ENCODE assay signal across 8 cellular contexts in the genomic region with DNA sequence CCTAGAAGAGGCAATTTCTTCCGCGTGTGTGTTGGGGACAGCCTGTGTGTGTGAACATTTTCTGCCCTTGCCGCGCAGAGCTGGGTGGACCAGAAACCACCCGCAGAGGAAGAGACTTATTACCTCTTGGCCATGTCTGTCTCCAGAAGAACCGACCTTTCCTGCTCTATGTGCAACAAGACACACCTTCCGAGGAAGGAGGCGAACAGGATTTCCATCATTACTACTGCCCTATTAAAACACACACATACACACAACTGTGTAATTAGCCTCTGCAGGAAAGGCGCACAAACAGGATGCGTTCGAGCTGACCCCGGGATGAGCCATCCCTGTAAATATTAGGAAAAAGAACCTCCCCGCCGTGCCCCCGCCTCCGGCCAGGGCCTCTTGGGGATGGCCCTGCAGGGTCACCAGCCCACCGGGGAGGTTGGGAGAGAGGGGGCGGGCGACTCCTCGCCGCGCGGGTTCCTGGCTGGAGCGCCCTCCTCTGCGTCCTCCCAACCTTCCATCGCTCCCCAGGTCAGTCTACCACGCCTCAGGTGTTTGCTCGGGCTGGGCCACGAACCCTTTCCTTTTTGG. TPM values are rescaled to one million over a fixed set of nuclear protein-coding genes. Genes with fewer than 3 reads are reported as not detected.
DNase-seq lines count a peak whose midpoint lies in the region; ATAC-seq and TF ChIP-seq lines count a peak whose summit lies in the region.

No MANE protein-coding gene starts in this region.

- H3K4me2 ChIP-seq in DND-41 (ENCODE audit: insufficient read depth, low read length) (peak overlapping the region; percentile 79), PC-9 (peak overlapping the region; percentile 99)

- WGBS in esophagus squamous epithelium, 2 donors: 23 to 69% methylated on average over 8 to 16 of the region's 29 CpGs

- H3K9ac ChIP-seq in DND-41 (ENCODE audit: low read depth, low read length): peak overlapping the region; percentile 94

- H3K9me3 Mint-ChIP-seq in osteocyte (ENCODE audit: unreplicated experiment) (peaks cover 4% of the 10 kb centered on the region), HFFc6 (no peaks in the 10 kb centered on the region)

- H3K27me3 Mint-ChIP-seq in osteocyte (ENCODE audit: unreplicated experiment) (peaks cover 11% of the 10 kb centered on the region), HFFc6 (ENCODE audit: insufficient read depth) (peaks cover 3% of the 10 kb centered on the region)

- peaks cover 53% of the 10 kb centered on the region for H3K79me2 ChIP-seq in DND-41 (ENCODE audit: insufficient read depth, low read length)
- H3K79me2 ChIP-seq in PC-9 (ENCODE audit: low read depth): peaks cover 42% of the 10 kb centered on the region

- ATAC-seq in DND-41 (ENCODE audit: insufficient read depth, low read depth): no peak; the same call in 2 of the 3 replicates

- no peaks in the 10 kb centered on the region for H4K20me1 ChIP-seq in DND-41 (ENCODE audit: insufficient read depth, low read length)
- H4K20me1 ChIP-seq in PC-9 (ENCODE audit: insufficient read depth): no peaks in the 10 kb centered on the region

- H3K4me1 ChIP-seq in DND-41 (ENCODE audit: insufficient read depth, low read length): peaks cover 33% of the 10 kb centered on the region
- peaks cover 30% of the 10 kb centered on the region for H3K4me1 ChIP-seq in PC-9 (replicated peaks; ENCODE audit: insufficient read depth)
- peaks cover 0 to 49% (median 0%) of the 10 kb centered on the region in 3 donors for H3K4me1 ChIP-seq in esophagus squamous epithelium

- H3K9me3 ChIP-seq in DND-41 (ENCODE audit: insufficient read depth, low read length, severe bottlenecking) (no peaks in the 10 kb centered on the region), PC-9 (ENCODE audit: insufficient read depth, low read depth) (peaks cover 9% of the 10 kb centered on the region), esophagus squamous epithelium (no peaks in the 10 kb centered on the region)

- DNase-seq in DND-41 (no peak), PC-9 (peak in 1 of 2 experiments; percentile 63), esophagus squamous epithelium (lab: John Stamatoyannopoulos, UW) (no peak), osteocyte (ENCODE audit: extremely low spot score, unreplicated experiment) (no peak), OCI-M2 (lab: John Stamatoyannopoulos, UW; ENCODE audit: unreplicated experiment) (no peak), HFFc6 (no peak), SK-N-DZ (ENCODE audit: low spot score) (no peak), MV-4-11 (lab: John Stamatoyannopoulos, UW) (no peak)

- no peak for TF ChIP-seq POLR2A in esophagus squamous epithelium (IDR thresholded peaks at IDR 0.05)

- H3K36me3 ChIP-seq in DND-41 (ENCODE audit: insufficient read depth, low read length) (peaks cover 19% of the 10 kb centered on the region), PC-9 (ENCODE audit: low read depth) (peaks cover 12% of the 10 kb centered on the region; the same call in 1 of the 2 replicates), esophagus squamous epithelium (no peaks in the 10 kb centered on the region)

- no TSS peak for BruUV-seq in PC-9 (replicated peaks; lab: Mats Ljungman, UMichigan)

- H3K27ac ChIP-seq in DND-41 (ENCODE audit: low read length): peak overlapping the region; percentile 84
- peak overlapping the region; percentile 52 for H3K27ac ChIP-seq in PC-9
- peak overlapping the region; percentile 90 to 96 (median 94) for H3K27ac ChIP-seq in esophagus squamous epithelium

- H3K9me2 ChIP-seq in PC-9 (ENCODE audit: insufficient read depth): no peaks in the 10 kb centered on the region

- H3K27me3 ChIP-seq in DND-41 (ENCODE audit: insufficient read depth, low read length, poor library complexity) (no peaks in the 10 kb centered on the region), PC-9 (ENCODE audit: insufficient read depth, low read depth) (no peaks in the 10 kb centered on the region), esophagus squamous epithelium (peaks cover 0 to 21% (median 0%) of the 10 kb centered on the region in 4 donors)

- no peak overlapping the region for H3K27ac Mint-ChIP-seq in osteocyte (ENCODE audit: unreplicated experiment)
- no peak overlapping the region for H3K27ac Mint-ChIP-seq in HFFc6

- H3K4me3 Mint-ChIP-seq in osteocyte (ENCODE audit: unreplicated experiment): peak overlapping the region; percentile 81
- no peak overlapping the region for H3K4me3 Mint-ChIP-seq in HFFc6

- 0 out of 2 replicates have a peak, but pooled peaks cover 9% of the 10 kb centered on the region for H3F3A ChIP-seq in PC-9 (ENCODE audit: insufficient read depth, low read depth)

- TF ChIP-seq CTCF in DND-41 (IDR thresholded peaks at IDR 0.05; ENCODE audit: borderline replicate concordance, extremely low read depth, low read length, poor library complexity, severe bottlenecking) (no peak), PC-9 (conservative IDR thresholded peaks at IDR 0.05) (no peak), esophagus squamous epithelium (IDR thresholded peaks at IDR 0.05) (no peak), osteocyte (IDR thresholded peaks at IDR 0.05) (no peak), HFFc6 (IDR thresholded peaks at IDR 0.05) (no peak)

- CTCF ChIA-PET in PC-9 (lab: Charles Lee): interaction anchor here (0.6 to 1.1 kb wide), 2 partner anchors 31 to 39 kb away, joined by 4 to 6 read pairs; partner anchors contain the start of gene TMEM30B

- H2AFZ ChIP-seq in DND-41 (ENCODE audit: low read depth, low read length) (peak overlapping the region; percentile 79), PC-9 (peak overlapping the region; percentile 75)

- H3K36me3 Mint-ChIP-seq in osteocyte (ENCODE audit: unreplicated experiment) (no peaks in the 10 kb centered on the region), HFFc6 (ENCODE audit: low read depth) (no peaks in the 10 kb centered on the region)

- POLR2A ChIA-PET in PC-9 (lab: Charles Lee; ENCODE audit: unreplicated experiment): interaction anchor here (0.6 to 1.0 kb wide), 3 partner anchors 14 to 482 kb away, joined by 3 to 5 read pairs (median 3); no protein-coding TSS in a partner anchor

- peaks cover 13% of the 10 kb centered on the region for H3K4me1 Mint-ChIP-seq in osteocyte (ENCODE audit: unreplicated experiment)
- no peaks in the 10 kb centered on the region for H3K4me1 Mint-ChIP-seq in HFFc6 (ENCODE audit: low read depth)

- H3K4me3 ChIP-seq in DND-41 (ENCODE audit: low read depth in 1 of 2, low read length in 2 of 2) (peak overlapping the region; percentile 67 to 77), PC-9 (peak overlapping the region; percentile 59), esophagus squamous epithelium (peak overlapping the region; percentile 66 to 86 (median 81))

- intact Hi-C loops in PC-9 (cut with micrococcal nuclease; ENCODE audit: unreplicated experiment): loop anchor here (1.0 to 2.0 kb wide), 4 partner anchors 60 to 136 kb away; no protein-coding TSS in a partner anchor
- intact Hi-C loops in esophagus squamous epithelium (cut with DNase I): no loop called here

RNA-seq across cellular contexts. Expression of gene PRKCH, which starts 0.5 kb away (rescaled TPM):
- total RNA-seq in PC-9 (2021) (32.4 and 49.8 TPM in 2 replicates), esophagus squamous epithelium (10 to 100 TPM; 34.5 to 51.3 (median 45.0) TPM), osteocyte (10.6 and 11.1 TPM in 2 replicates)
- 1 to 10 TPM in 1 of 6 experiments, under 1 TPM in 5; 0.17 to 1.2 (median 0.35) TPM for total RNA-seq in HFFc6 (2021; fragmentation: NEBNext Ultra II Directional; extraction: Animal tissue kit (Norgen Biotek cat#: 25700))
- 0.25 and 0.28 TPM in 2 replicates for polyA plus RNA-seq in SK-N-DZ (2014; cell fraction: cytosol; rRNA removed)
- 3.3 TPM in 1 of 2 replicates, not detected in the other for polyA plus RNA-seq in SK-N-DZ (2014; cell fraction: nucleus; rRNA removed)

RNA-seq across cellular contexts. Expression of gene TMEM30B, which starts 39.8 kb away (rescaled TPM):
- total RNA-seq in PC-9 (2021) (15.2 and 19.6 TPM in 2 replicates), esophagus squamous epithelium (10 to 100 TPM; 18.5 to 35.9 (median 26.3) TPM), osteocyte (1.2 and 1.3 TPM in 2 replicates)
- total RNA-seq in HFFc6 (2021; fragmentation: NEBNext Ultra II Directional; extraction: Animal tissue kit (Norgen Biotek cat#: 25700)): not detected
- polyA plus RNA-seq in SK-N-DZ (2014; cell fraction: cytosol; rRNA removed): not detected in 2 replicates
- not detected in 2 replicates for polyA plus RNA-seq in SK-N-DZ (2014; cell fraction: nucleus; rRNA removed)
